In the genomic region with DNA sequence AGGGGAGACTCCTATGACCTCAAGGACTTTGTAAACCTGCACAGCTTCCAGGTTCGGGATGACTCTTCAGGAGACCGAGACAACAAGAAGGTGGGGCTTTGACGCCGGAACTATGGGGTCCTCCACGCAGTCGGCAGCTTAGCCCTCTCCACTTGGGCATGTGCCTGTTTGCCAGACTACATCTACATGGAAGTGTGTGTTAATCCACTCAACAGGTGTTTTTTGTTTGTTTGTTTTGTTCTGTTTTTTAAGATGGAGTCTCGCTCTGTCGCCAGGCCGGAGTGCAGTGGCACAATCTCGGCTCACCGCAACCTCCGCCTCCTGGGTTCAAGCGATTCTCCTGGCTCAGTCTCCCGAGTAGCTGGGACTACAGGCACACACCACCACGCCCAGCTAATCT, we compare ENCODE assay signal across 12 cellular contexts. TPM values are rescaled to one million over a fixed set of nuclear protein-coding genes. Genes with fewer than 3 reads are reported as not detected.
DNase-seq lines count a peak whose midpoint lies in the region; ATAC-seq lines count a peak whose summit lies in the region.
"Not testable (repeated sequence)": the region's sequence is repeated elsewhere in the genome, so short reads cannot be mapped to it uniquely, and the experiment has no call there.
"Had no signal": no experiment of that assay in that cellular context is flagged by ENCODE, and none has a peak within 500 bp of the region (broad histone marks: within the 10 kb centered on the region; RNA-seq: fewer than 3 reads in every experiment).

No MANE protein-coding gene starts in this region.

- WGBS in neuronal stem cell (ENCODE audit: extremely low coverage in 2 of 2, insufficient read length in 2 of 2, insufficient replicate concordance in 1 of 2), 2 donors: no CpG with 5 or more reads among the region's 15 CpGs

- H3K27ac Mint-ChIP-seq in CD4-positive, alpha-beta memory T cell: peak overlapping the region in 4 of 7 donors; percentile 23 to 87 (median 52)
- H3K27ac Mint-ChIP-seq in T-helper 17 cell: peak overlapping the region; percentile 74
- peak overlapping the region; percentile 50 for H3K27ac Mint-ChIP-seq in activated T-cell treated with anti-CD3 and anti-CD28 coated beads, Interleukin-2, amount 50 U/mL, for 24 hours
- peak overlapping the region; percentile 74 for H3K27ac Mint-ChIP-seq in activated naive CD4-positive, alpha-beta T cell treated with anti-CD3 and anti-CD28 coated beads, Interleukin-2, amount 50 U/mL, for 24 hours
- H3K27ac Mint-ChIP-seq in stimulated activated naive B cell treated with anti-CD40 and anti-IgM and Interleukin-4, amounts not matched to agents 10 μg/mL and 1 μg/mL and 100 μg/mL, for 72 hours: peak overlapping the region; percentile 53

- H2AFZ ChIP-seq in neuronal stem cell (ENCODE audit: low read length): not testable (repeated sequence)

- H2AK5ac ChIP-seq in neuronal stem cell (ENCODE audit: low read depth, low read length): not testable (repeated sequence)

- peaks cover 80% of the 10 kb centered on the region for H3K36me3 ChIP-seq in CD4-positive, alpha-beta memory T cell (ENCODE audit: insufficient read depth, low read length)
- H3K36me3 ChIP-seq in neuronal stem cell (replicated peaks in 1 of 2; ENCODE audit: control insufficient read depth in 2 of 2, insufficient read depth in 2 of 2, low read length in 2 of 2): not testable (repeated sequence)

- H2BK15ac ChIP-seq in neuronal stem cell (ENCODE audit: low read length): not testable (repeated sequence)

- not testable (repeated sequence) for H4K8ac ChIP-seq in neuronal stem cell (ENCODE audit: low read depth, low read length)

- not testable (repeated sequence) for H3K27me3 Mint-ChIP-seq in CD4-positive, alpha-beta memory T cell; T-helper 17 cell; activated T-cell treated with anti-CD3 and anti-CD28 coated beads, Interleukin-2, amount 50 U/mL, for 24 hours; activated naive CD4-positive, alpha-beta T cell treated with anti-CD3 and anti-CD28 coated beads, Interleukin-2, amount 50 U/mL, for 24 hours; stimulated activated naive B cell treated with anti-CD40 and anti-IgM and Interleukin-4, amounts not matched to agents 10 μg/mL and 1 μg/mL and 100 μg/mL, for 72 hours

- not testable (repeated sequence) for DNase-seq in CD4-positive, alpha-beta memory T cell; T-helper 17 cell; activated T-cell treated with anti-CD3 and anti-CD28 coated beads, Interleukin-2, amount 50 U/mL, for 24 hours; neuronal stem cell (ENCODE audit: low spot score); stimulated activated naive B cell treated with anti-CD40 and anti-IgM and Interleukin-4, amounts not matched to agents 10 μg/mL and 1 μg/mL and 100 μg/mL, for 72 hours
- peak; percentile 74 for DNase-seq in mesenteric fat pad (ENCODE audit: low spot score)

- H3K18ac ChIP-seq in neuronal stem cell (ENCODE audit: low read length): not testable (repeated sequence)

- H3K4me3 ChIP-seq in CD4-positive, alpha-beta memory T cell (ENCODE audit: low read length in 2 of 2); neuronal stem cell (ENCODE audit: low read length in 2 of 2): not testable (repeated sequence)

- CTCF ChIA-PET in CD4-positive, alpha-beta memory T cell (lab: Charles Lee; ENCODE audit: partially characterized antibody): interaction anchor here (1.3 kb wide), 1 partner anchor 31 kb away, joined by 3 read pairs; no protein-coding TSS in a partner anchor

- not testable (repeated sequence) for H3K9ac ChIP-seq in neuronal stem cell (ENCODE audit: low read depth, low read length, poor library complexity)

- H3K27me3 ChIP-seq in CD4-positive, alpha-beta memory T cell (ENCODE audit: insufficient read depth, low read length); neuronal stem cell (ENCODE audit: control insufficient read depth in 3 of 3, insufficient read depth in 3 of 3, low read depth in 1 of 3, low read length in 3 of 3): not testable (repeated sequence)

- not testable (repeated sequence) for H3K4me3 Mint-ChIP-seq in CD4-positive, alpha-beta memory T cell; T-helper 17 cell; activated T-cell treated with anti-CD3 and anti-CD28 coated beads, Interleukin-2, amount 50 U/mL, for 24 hours; activated naive CD4-positive, alpha-beta T cell treated with anti-CD3 and anti-CD28 coated beads, Interleukin-2, amount 50 U/mL, for 24 hours; stimulated activated naive B cell treated with anti-CD40 and anti-IgM and Interleukin-4, amounts not matched to agents 10 μg/mL and 1 μg/mL and 100 μg/mL, for 72 hours

- not testable (repeated sequence) for H3K4me1 ChIP-seq in CD4-positive, alpha-beta memory T cell (ENCODE audit: insufficient read depth, low read length); neuronal stem cell (ENCODE audit: control insufficient read depth in 2 of 2, insufficient read depth in 1 of 2, low read depth in 1 of 2, low read length in 2 of 2)

- not testable (repeated sequence) for H3K4ac ChIP-seq in neuronal stem cell (ENCODE audit: low read length)

- H2BK120ac ChIP-seq in neuronal stem cell (ENCODE audit: low read depth, low read length): not testable (repeated sequence)

- not testable (repeated sequence) for H4K91ac ChIP-seq in neuronal stem cell (ENCODE audit: low read depth, low read length, poor library complexity)

- not testable (repeated sequence) for H3K4me2 ChIP-seq in neuronal stem cell (ENCODE audit: insufficient read depth, low read length, poor library complexity, severe bottlenecking)

- not testable (repeated sequence) for ATAC-seq in T-helper 17 cell; stimulated activated naive B cell treated with anti-CD40 and anti-IgM and Interleukin-4, amounts not matched to agents 10 μg/mL and 1 μg/mL and 100 μg/mL, for 72 hours (replicated peaks)

- POLR2A ChIA-PET in CD4-positive, alpha-beta memory T cell (lab: Charles Lee; ENCODE audit: partially characterized antibody): not testable (repeated sequence)

- peak overlapping the region; percentile 3 for H3K23ac ChIP-seq in neuronal stem cell (ENCODE audit: low read depth, low read length, poor library complexity)

- H2BK5ac ChIP-seq in neuronal stem cell (ENCODE audit: low read length): not testable (repeated sequence)

- not testable (repeated sequence) for H3K79me1 ChIP-seq in neuronal stem cell (ENCODE audit: low read depth, low read length)

- peaks cover 53 to 70% of the 10 kb centered on the region in 2 donors for H3K36me3 Mint-ChIP-seq in CD4-positive, alpha-beta memory T cell
- peaks cover 16% of the 10 kb centered on the region for H3K36me3 Mint-ChIP-seq in T-helper 17 cell (ENCODE audit: low read depth)
- H3K36me3 Mint-ChIP-seq in activated T-cell treated with anti-CD3 and anti-CD28 coated beads, Interleukin-2, amount 50 U/mL, for 24 hours (ENCODE audit: low read depth): peaks cover 89% of the 10 kb centered on the region
- peaks cover 22% of the 10 kb centered on the region for H3K36me3 Mint-ChIP-seq in activated naive CD4-positive, alpha-beta T cell treated with anti-CD3 and anti-CD28 coated beads, Interleukin-2, amount 50 U/mL, for 24 hours
- H3K36me3 Mint-ChIP-seq in stimulated activated naive B cell treated with anti-CD40 and anti-IgM and Interleukin-4, amounts not matched to agents 10 μg/mL and 1 μg/mL and 100 μg/mL, for 72 hours: peaks cover 62 to 70% of the 10 kb centered on the region in 2 donors

- not testable (repeated sequence) for H3K27ac ChIP-seq in CD4-positive, alpha-beta memory T cell (ENCODE audit: low read depth, low read length); neuronal stem cell (replicated peaks; ENCODE audit: low read length)

- not testable (repeated sequence) for H3K4me1 Mint-ChIP-seq in CD4-positive, alpha-beta memory T cell; activated T-cell treated with anti-CD3 and anti-CD28 coated beads, Interleukin-2, amount 50 U/mL, for 24 hours (ENCODE audit: low read depth); activated naive CD4-positive, alpha-beta T cell treated with anti-CD3 and anti-CD28 coated beads, Interleukin-2, amount 50 U/mL, for 24 hours
- H3K4me1 Mint-ChIP-seq in T-helper 17 cell: peaks cover 16% of the 10 kb centered on the region
- H3K4me1 Mint-ChIP-seq in stimulated activated naive B cell treated with anti-CD40 and anti-IgM and Interleukin-4, amounts not matched to agents 10 μg/mL and 1 μg/mL and 100 μg/mL, for 72 hours: peaks cover 28 to 42% of the 10 kb centered on the region in 2 donors

- intact Hi-C loops in CD4-positive, alpha-beta memory T cell (cut with micrococcal nuclease): not testable (repeated sequence)

- H2BK12ac ChIP-seq in neuronal stem cell (ENCODE audit: low read length): not testable (repeated sequence)

- H3K14ac ChIP-seq in neuronal stem cell (ENCODE audit: low read length): not testable (repeated sequence)

- not testable (repeated sequence) for H3K9me3 ChIP-seq in CD4-positive, alpha-beta memory T cell (ENCODE audit: control insufficient read depth in 1 of 2, low read length in 2 of 2); T-helper 17 cell (ENCODE audit: control insufficient read depth, low read length, poor library complexity, severe bottlenecking); neuronal stem cell (replicated peaks in 1 of 2; ENCODE audit: control insufficient read depth in 2 of 2, insufficient read depth in 1 of 2, low read depth in 1 of 2, low read length in 2 of 2)

- H3K9me3 Mint-ChIP-seq in CD4-positive, alpha-beta memory T cell; activated T-cell treated with anti-CD3 and anti-CD28 coated beads, Interleukin-2, amount 50 U/mL, for 24 hours; activated naive CD4-positive, alpha-beta T cell treated with anti-CD3 and anti-CD28 coated beads, Interleukin-2, amount 50 U/mL, for 24 hours; stimulated activated naive B cell treated with anti-CD40 and anti-IgM and Interleukin-4, amounts not matched to agents 10 μg/mL and 1 μg/mL and 100 μg/mL, for 72 hours: not testable (repeated sequence)

RNA-seq across cellular contexts. Expression of gene VAV1, which starts 57.3 kb away (rescaled TPM):
- 10 to 100 TPM; 82.5 to 87.6 TPM for total RNA-seq in CD4-positive, alpha-beta memory T cell
- 10 to 100 TPM; 16.0 to 23.9 TPM for polyA plus RNA-seq in CD4-positive, alpha-beta memory T cell
- total RNA-seq in T-helper 17 cell (10 to 100 TPM; 83.0 to 92.0 TPM), mesenteric fat pad (16.4 TPM)
- polyA plus RNA-seq in neuronal stem cell (2013, experiment 1 of 2): 0.06 TPM
- 0.04 TPM for polyA plus RNA-seq in neuronal stem cell (2013, experiment 2 of 2)
- total RNA-seq: A172, GM23248, HFFc6, HT1080 had no signal
- polyA plus RNA-seq: GM23248 had no signal

RNA-seq across cellular contexts. Expression of gene ADGRE1, which starts 57.5 kb away (rescaled TPM):
- total RNA-seq in CD4-positive, alpha-beta memory T cell: 10 to 100 TPM in 1 of 2 experiments, 1 to 10 TPM in 1; 8.5 to 10.0 TPM
- polyA plus RNA-seq in CD4-positive, alpha-beta memory T cell: 10 to 100 TPM in 1 of 2 donors, 1 to 10 TPM in 1; 2.9 to 10.6 TPM
- 1 to 10 TPM; 3.6 to 6.6 TPM for total RNA-seq in T-helper 17 cell
- total RNA-seq in mesenteric fat pad: 2.4 TPM
- polyA plus RNA-seq in neuronal stem cell (2013, experiment 1 of 2): not detected
- not detected for polyA plus RNA-seq in neuronal stem cell (2013, experiment 2 of 2)
- total RNA-seq: GM23248, H7 had no signal
- polyA plus RNA-seq: GM23248 had no signal
